In the genomic region with DNA sequence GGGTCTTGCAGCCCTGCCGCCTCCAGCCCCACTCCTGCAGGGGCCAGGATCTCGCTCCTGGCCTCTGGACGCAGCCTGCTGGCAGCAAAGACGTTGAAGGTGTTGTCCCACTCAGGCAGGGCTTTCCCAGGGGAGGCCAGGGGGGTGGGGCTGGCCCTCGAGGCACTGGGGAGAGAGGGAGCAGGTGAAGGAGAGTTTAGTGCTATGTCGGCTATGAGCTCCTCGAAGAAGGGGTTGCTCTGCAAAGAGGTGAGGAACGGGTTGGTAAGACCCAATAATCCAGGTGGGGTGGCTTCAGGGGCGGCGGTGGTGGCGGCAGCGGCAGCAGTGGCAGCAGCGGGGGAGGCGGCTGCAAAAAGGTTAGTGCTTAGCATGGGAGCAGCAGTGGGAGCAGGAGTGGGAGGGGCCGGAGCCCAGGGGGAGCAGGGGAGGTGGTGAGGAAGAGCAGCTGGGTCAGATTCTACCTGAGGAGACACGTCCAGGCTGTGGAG, we compare ENCODE assay signal across 16 cellular contexts. TPM values are rescaled to one million over a fixed set of nuclear protein-coding genes. Genes with fewer than 3 reads are reported as not detected.
DNase-seq lines count a peak whose midpoint lies in the region; ATAC-seq, FAIRE-seq and TF ChIP-seq lines count a peak whose summit lies in the region.
"Had no signal": no experiment of that assay in that cellular context is flagged by ENCODE, and none has a peak within 500 bp of the region (broad histone marks: within the 10 kb centered on the region; RNA-seq: fewer than 3 reads in every experiment).

No MANE protein-coding gene starts in this region.

- H3K27ac ChIP-seq in H1 (ENCODE audit: low read depth, low read length) (no peak overlapping the region), neural progenitor cell (no peak overlapping the region)
- H3K27ac ChIP-seq in CD4-positive, alpha-beta memory T cell (ENCODE audit: low read depth, low read length): no peak overlapping the region

- POLR2A ChIA-PET in H1 (lab: Charles Lee; ENCODE audit: partially characterized antibody): interaction anchor here (1.4 kb wide), 1 partner anchor 82 kb away, joined by 4 read pairs; no protein-coding TSS in a partner anchor
- POLR2A ChIA-PET in CD4-positive, alpha-beta memory T cell (lab: Charles Lee; ENCODE audit: partially characterized antibody): interaction anchor here (1.0 kb wide), 1 partner anchor 10 kb away, joined by 3 read pairs; a partner anchor contains a TSS

- no peak overlapping the region for H3K56ac ChIP-seq in H1 (replicated peaks; ENCODE audit: insufficient read length, low read depth, low read length)

- H3K27ac Mint-ChIP-seq in neural progenitor cell: no peak overlapping the region
- no peak overlapping the region for H3K27ac Mint-ChIP-seq in CD4-positive, alpha-beta memory T cell
- H3K27ac Mint-ChIP-seq: T-cell had no signal

- H3K79me2 ChIP-seq in H1 (ENCODE audit: control insufficient read depth in 1 of 2, insufficient read depth in 2 of 2, low read length in 2 of 2) (no peaks in the 10 kb centered on the region), neural progenitor cell (ENCODE audit: low read depth) (no peaks in the 10 kb centered on the region)

- H3K14ac ChIP-seq in H1 (ENCODE audit: insufficient read length): no peak overlapping the region

- peaks cover 3% of the 10 kb centered on the region for H3K36me3 Mint-ChIP-seq in neural progenitor cell
- H3K36me3 Mint-ChIP-seq in CD4-positive, alpha-beta memory T cell: peaks cover 2 to 3% of the 10 kb centered on the region in 2 donors
- H3K36me3 Mint-ChIP-seq: CD14-positive monocyte had no signal

- H3K4me3 ChIP-seq in H1 (ENCODE audit: extremely low read depth in 1 of 4, insufficient read depth in 2 of 4, low read depth in 3 of 4, low read length in 4 of 4) (no peak overlapping the region), neural progenitor cell (no peak overlapping the region)
- H3K4me3 ChIP-seq in CD4-positive, alpha-beta memory T cell (ENCODE audit: low read length in 2 of 2): no peak overlapping the region
- H3K4me3 ChIP-seq: K562 had no signal

- H3K79me1 ChIP-seq in H1 (ENCODE audit: low read depth, low read length): no peaks in the 10 kb centered on the region; the same call in 1 of the 2 replicates

- H2BK20ac ChIP-seq in H1 (ENCODE audit: low read length): no peak overlapping the region

- no peaks in the 10 kb centered on the region for H3K36me3 ChIP-seq in H1 (ENCODE audit: control insufficient read depth in 2 of 4, insufficient read depth in 4 of 4, low read length in 3 of 4)
- no peaks in the 10 kb centered on the region for H3K36me3 ChIP-seq in neural progenitor cell
- no peaks in the 10 kb centered on the region for H3K36me3 ChIP-seq in CD4-positive, alpha-beta memory T cell (ENCODE audit: insufficient read depth, low read length)

- 58% methylated on average over 15 of the region's 16 CpGs; no CpG with 5 or more reads in 1 of the 2 experiments for WGBS in H1 (ENCODE audit: extremely low coverage in 1 of 2, insufficient coverage in 1 of 2, insufficient read length in 1 of 2, insufficient replicate concordance in 2 of 2, low coverage in 1 of 2, low lambda C conversion rate in 2 of 2, missing lambda C conversion rate in 1 of 2), 2 experiments

- peak overlapping the region; percentile 58; the same call in 1 of the 2 replicates for H4K8ac ChIP-seq in H1 (ENCODE audit: extremely low read depth, insufficient read depth, low read length)

- peaks cover 7% of the 10 kb centered on the region for H3K27me3 Mint-ChIP-seq in neural progenitor cell (ENCODE audit: insufficient read depth, low read depth)
- no peaks in the 10 kb centered on the region for H3K27me3 Mint-ChIP-seq in CD4-positive, alpha-beta memory T cell
- H3K27me3 Mint-ChIP-seq: T-cell had no signal

- no peak overlapping the region for H3K4me3 Mint-ChIP-seq in neural progenitor cell
- no peak overlapping the region for H3K4me3 Mint-ChIP-seq in CD4-positive, alpha-beta memory T cell
- H3K4me3 Mint-ChIP-seq: CD14-positive monocyte, T-cell had no signal

- no peaks in the 10 kb centered on the region for H3K9me3 ChIP-seq in H1 (ENCODE audit: insufficient read depth in 2 of 2, low read depth in 1 of 2, low read length in 1 of 2)
- H3K9me3 ChIP-seq in neural progenitor cell (ENCODE audit: low read depth): no peaks in the 10 kb centered on the region
- H3K9me3 ChIP-seq in CD4-positive, alpha-beta memory T cell (ENCODE audit: control insufficient read depth in 1 of 2, low read length in 2 of 2): no peaks in the 10 kb centered on the region

- H2AFZ ChIP-seq in H1 (ENCODE audit: low read length): no peak overlapping the region
- no peak overlapping the region for H2AFZ ChIP-seq in neural progenitor cell (replicated peaks)

- no peak for TF ChIP-seq CTCF in H1 (IDR thresholded peaks at IDR 0.05; ENCODE audit: control extremely low read depth in 1 of 3, insufficient read depth in 1 of 3, low read depth in 1 of 3, low read length in 3 of 3)
- TF ChIP-seq CTCF in neural progenitor cell (IDR thresholded peaks at IDR 0.05): no peak

- H3F3A ChIP-seq in neural progenitor cell (ENCODE audit: low read depth): no peaks in the 10 kb centered on the region

- H3K23me2 ChIP-seq in H1 (ENCODE audit: low read depth, low read length): no peaks in the 10 kb centered on the region

- CTCF ChIA-PET in H1 (lab: Charles Lee; ENCODE audit: partially characterized antibody): interaction anchor here (0.8 to 12.9 kb wide), 14 partner anchors 8 to 186 kb away, joined by 3 to 321 read pairs (median 5); no protein-coding TSS in a partner anchor
- CTCF ChIA-PET in CD4-positive, alpha-beta memory T cell (lab: Charles Lee; ENCODE audit: partially characterized antibody): interaction anchor here (1.0 to 3.2 kb wide), 4 partner anchors 89 to 131 kb away, joined by 3 to 20 read pairs (median 6); no protein-coding TSS in a partner anchor

- 0 out of 4 replicates have a peak overlapping the region, but pooled peaks of 1 of the 2 experiments have one; percentile 7 for H3K4me2 ChIP-seq in H1 (ENCODE audit: insufficient read depth in 1 of 2, low read depth in 2 of 2, low read length in 2 of 2)
- H3K4me2 ChIP-seq in neural progenitor cell: no peak overlapping the region

- H3K4me1 Mint-ChIP-seq in neural progenitor cell: peaks cover 2% of the 10 kb centered on the region
- peaks cover 0 to 12% (median 1%) of the 10 kb centered on the region in 4 donors for H3K4me1 Mint-ChIP-seq in CD4-positive, alpha-beta memory T cell

- H4K5ac ChIP-seq in H1 (ENCODE audit: insufficient read length, low read depth, low read length): no peak overlapping the region

- H3K27me3 ChIP-seq in H1 (replicated peaks in 1 of 4; ENCODE audit: control insufficient read depth in 3 of 4, extremely low read depth in 1 of 4, insufficient read depth in 3 of 4, low read length in 3 of 4): no peaks in the 10 kb centered on the region
- no peaks in the 10 kb centered on the region for H3K27me3 ChIP-seq in neural progenitor cell
- no peaks in the 10 kb centered on the region for H3K27me3 ChIP-seq in CD4-positive, alpha-beta memory T cell (ENCODE audit: insufficient read depth, low read length)

- H3K4ac ChIP-seq in H1 (replicated peaks; ENCODE audit: insufficient read length, low read depth, low read length): no peak overlapping the region

- no peak for FAIRE-seq in H1 (lab: Jason Lieb, UNC)
- FAIRE-seq: K562 had no signal

- no peaks in the 10 kb centered on the region for H3K9me3 Mint-ChIP-seq in neural progenitor cell
- no peaks in the 10 kb centered on the region for H3K9me3 Mint-ChIP-seq in CD4-positive, alpha-beta memory T cell
- H3K9me3 Mint-ChIP-seq: T-cell had no signal

- 0 out of 2 replicates have a peak overlapping the region, but pooled peaks have one; percentile 2 for H3K18ac ChIP-seq in H1 (ENCODE audit: extremely low read depth, low read length)

- H2BK5ac ChIP-seq in H1 (ENCODE audit: low read depth, low read length): no peak overlapping the region

- H2BK15ac ChIP-seq in H1 (ENCODE audit: low read length): no peak overlapping the region

- H3K4me1 ChIP-seq in H1 (replicated peaks in 1 of 4; ENCODE audit: control insufficient read depth in 3 of 4, insufficient read depth in 4 of 4, low read length in 3 of 4) (peaks cover 0 to 9% (median 5%) of the 10 kb centered on the region in 4 experiments; a peak in 6 of 7 replicates), neural progenitor cell (peaks cover 9% of the 10 kb centered on the region)
- H3K4me1 ChIP-seq in CD4-positive, alpha-beta memory T cell (ENCODE audit: insufficient read depth, low read length): no peaks in the 10 kb centered on the region

- H4K91ac ChIP-seq in H1 (replicated peaks; ENCODE audit: insufficient read length, low read length): no peak overlapping the region

- intact Hi-C loops in CD4-positive, alpha-beta memory T cell (cut with micrococcal nuclease): no loop called here

- H2BK120ac ChIP-seq in H1 (replicated peaks; ENCODE audit: low read depth, low read length): no peak overlapping the region

- no peak for TF ChIP-seq RAD21 in H1 (IDR thresholded peaks at IDR 0.05 in 1 of 2, conservative IDR thresholded peaks at IDR 0.05 in 1 of 2; ENCODE audit: low read depth in 2 of 2, low read length in 2 of 2)

- H2BK12ac ChIP-seq in H1 (ENCODE audit: low read depth, low read length): no peak overlapping the region

- no peak overlapping the region for H3K23ac ChIP-seq in H1 (ENCODE audit: insufficient read length)

- H4K20me1 ChIP-seq in H1 (replicated peaks in 1 of 2; ENCODE audit: control insufficient read depth in 1 of 2, insufficient read depth in 2 of 2, low read length in 2 of 2) (peaks cover 0 to 11% of the 10 kb centered on the region in 2 experiments), neural progenitor cell (ENCODE audit: low read depth) (peaks cover 5% of the 10 kb centered on the region)

- ATAC-seq in HG02642 (IDR thresholded peaks at IDR 0.05; ENCODE audit: poor library complexity, unreplicated experiment): no peak
- ATAC-seq: HCT116, K562, T-cell had no signal

- H3K9ac ChIP-seq in H1 (replicated peaks in 1 of 4; ENCODE audit: extremely low read depth in 1 of 4, low read depth in 3 of 4, low read length in 3 of 4) (no peak overlapping the region), neural progenitor cell (no peak overlapping the region)

- TF ChIP-seq POLR2A in H1 (IDR thresholded peaks at IDR 0.05; ENCODE audit: control extremely low read depth in 1 of 2, low read depth in 2 of 2, low read length in 2 of 2): no peak

- no peak overlapping the region for H2AK5ac ChIP-seq in H1 (ENCODE audit: low read depth, low read length)

- DNase-seq in ELF-1 (ENCODE audit: low read depth, low spot score): peak; percentile 24
- DNase-seq in NCI-H2171 treated with DMSO at 0.1 percent for 48 hours (lab: John Stamatoyannopoulos, UW): peak; percentile 78
- no peak for DNase-seq in H1 (ENCODE audit: low read depth in 1 of 2, low spot score in 2 of 2)
- peak; percentile 28 for DNase-seq in neural progenitor cell (ENCODE audit: low spot score)
- no peak for DNase-seq in CD4-positive, alpha-beta memory T cell
- DNase-seq in stimulated activated CD4-positive, alpha-beta T cell treated with anti-CD3 and anti-CD28 coated beads, Interleukin-1b, Interleukin-23, amount 100 ng/mL, for 48 hours: no peak
- DNase-seq: COR-L47, DMS53, NCI-H1930, NCI-H226, NCI-H748 treated with DMSO at 0.1 percent for 48 hours, T-cell had no signal

- no peak for TF ChIP-seq EP300 in H1 (IDR thresholded peaks at IDR 0.05; ENCODE audit: borderline replicate concordance in 1 of 2, low read depth in 2 of 2, low read length in 2 of 2)

RNA-seq across cellular contexts. Expression of a gene that starts 9.7 kb away (rescaled TPM):
- total RNA-seq in H1 (2021; fragmentation: NEBNext Ultra II Directional; extraction: Animal tissue kit (Norgen Biotek cat#: 25700)): 29.3 and 29.4 TPM in 2 replicates
- polyA plus RNA-seq in H1 (2011; rRNA removed): 33.1 and 45.9 TPM in 2 replicates
- polyA plus RNA-seq in H1 (2011; cell fraction: cytosol; rRNA removed): 27.8 TPM
- polyA plus RNA-seq in H1 (2011; cell fraction: nucleus; rRNA removed): 87.1 TPM
- polyA plus RNA-seq in H1 (2012, experiment 1 of 2): 20.0 to 23.2 TPM (median 21.2 TPM) in 4 replicates
- 19.3 TPM for polyA plus RNA-seq in H1 (2012, experiment 2 of 2)
- 18.7 TPM for polyA plus RNA-seq in H1 (2013, experiment 1 of 2)
- polyA plus RNA-seq in H1 (2013, experiment 2 of 2): 20.6 TPM
- polyA minus RNA-seq in H1 (2011; rRNA and poly(A)+ RNA removed): 53.5 and 60.7 TPM in 2 replicates
- polyA minus RNA-seq in H1 (2011; cell fraction: cytosol; rRNA and poly(A)+ RNA removed): 20.0 TPM
- polyA minus RNA-seq in H1 (2011; cell fraction: nucleus; rRNA and poly(A)+ RNA removed): 39.1 TPM
- 3.4 and 7.3 TPM in 2 replicates for total RNA-seq in neural progenitor cell (ENCODE audit: low replicate concordance)
- 10 to 100 TPM in 1 of 2 experiments, 1 to 10 TPM in 1; 6.5 to 10.0 TPM for total RNA-seq in CD4-positive, alpha-beta memory T cell
- 1 to 10 TPM in 1 of 2 donors, under 1 TPM in 1; 0.95 to 1.7 TPM for polyA plus RNA-seq in CD4-positive, alpha-beta memory T cell

RNA-seq across cellular contexts. Expression of a gene that starts 31.5 kb away (rescaled TPM):
- total RNA-seq in H1 (2021; fragmentation: NEBNext Ultra II Directional; extraction: Animal tissue kit (Norgen Biotek cat#: 25700)): 13.5 and 17.0 TPM in 2 replicates
- 6.3 and 9.0 TPM in 2 replicates for polyA plus RNA-seq in H1 (2011; rRNA removed)
- 7.1 TPM for polyA plus RNA-seq in H1 (2011; cell fraction: cytosol; rRNA removed)
- 11.7 TPM for polyA plus RNA-seq in H1 (2011; cell fraction: nucleus; rRNA removed)
- polyA plus RNA-seq in H1 (2012, experiment 1 of 2): 10.4 to 12.7 TPM (median 11.1 TPM) in 4 replicates
- polyA plus RNA-seq in H1 (2012, experiment 2 of 2): 12.7 TPM
- polyA plus RNA-seq in H1 (2013, experiment 1 of 2): 7.8 TPM
- 7.9 TPM for polyA plus RNA-seq in H1 (2013, experiment 2 of 2)
- polyA minus RNA-seq in H1 (2011; rRNA and poly(A)+ RNA removed): 12.5 and 14.9 TPM in 2 replicates
- polyA minus RNA-seq in H1 (2011; cell fraction: cytosol; rRNA and poly(A)+ RNA removed): 4.8 TPM
- polyA minus RNA-seq in H1 (2011; cell fraction: nucleus; rRNA and poly(A)+ RNA removed): 8.9 TPM
- total RNA-seq in neural progenitor cell (ENCODE audit: low replicate concordance): 4.2 and 6.8 TPM in 2 replicates
- 10 to 100 TPM; 10.9 to 12.8 TPM for total RNA-seq in CD4-positive, alpha-beta memory T cell
- 10 to 100 TPM in 1 of 2 donors, 1 to 10 TPM in 1; 6.4 to 11.6 TPM for polyA plus RNA-seq in CD4-positive, alpha-beta memory T cell

Comparison
In these comparisons a context has a peak if more than half of its experiments do, and no peak if none do; other contexts are left out.
1. DNase-seq: peak in ELF-1 (single experiment), NCI-H2171 treated with DMSO at 0.1 percent for 48 hours (single experiment) and neural progenitor cell (single experiment); none in H1 (0 of 2), CD4-positive, alpha-beta memory T cell (0 of 5) and stimulated activated CD4-positive, alpha-beta T cell treated with anti-CD3 and anti-CD28 coated beads, Interleukin-1b, Interleukin-23, amount 100 ng/mL, for 48 hours (single experiment).